Comparison of ENCODE assay signal across 18 cellular contexts in the genomic region with DNA sequence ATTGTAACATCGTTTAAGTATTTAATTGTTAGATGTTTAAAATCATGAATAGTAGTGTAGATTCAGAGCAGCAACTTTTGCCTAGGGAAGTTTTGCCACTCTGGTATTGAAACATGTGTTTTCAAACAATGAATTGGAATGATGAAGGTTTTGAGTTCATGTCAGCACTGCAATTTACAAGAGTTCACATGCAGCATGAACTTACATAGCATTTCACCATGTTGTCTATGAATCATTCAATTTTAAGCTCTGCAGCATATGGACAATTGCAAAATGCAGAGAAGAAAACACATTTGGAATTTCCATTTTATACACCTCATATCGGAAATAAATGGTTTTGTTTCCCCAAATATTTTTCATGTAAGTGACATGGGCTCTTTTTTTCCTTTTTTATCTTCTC.
"Had no signal": no experiment of that assay in that cellular context is flagged by ENCODE, and none has a peak within 500 bp of the region (broad histone marks: within the 10 kb centered on the region; RNA-seq: fewer than 3 reads in every experiment).

No MANE protein-coding gene starts in this region.

- H3K4me3 ChIP-seq: gastrocnemius medialis, heart right ventricle, left lung, upper lobe of right lung had no signal

- H3K27ac Mint-ChIP-seq: activated CD4-positive, alpha-beta T cell treated with anti-CD3 and anti-CD28 coated beads for 36 hours; activated CD8-positive, alpha-beta T cell treated with anti-CD3 and anti-CD28 coated beads for 36 hours; activated naive CD8-positive, alpha-beta T cell treated with anti-CD3 and anti-CD28 coated beads for 36 hours; activated T-cell treated with anti-CD3 and anti-CD28 coated beads, Interleukin-2, amount 50 U/mL, for 72 hours; stimulated activated naive CD8-positive, alpha-beta T cell treated with anti-CD3 and anti-CD28 coated beads, Interleukin-15, Interleukin-2, amounts not matched to agents 100 ng/mL and 50 ng/mL, for 24 hours; T-cell had no signal

- H3K4me3 Mint-ChIP-seq: activated CD4-positive, alpha-beta T cell treated with anti-CD3 and anti-CD28 coated beads for 36 hours; activated CD8-positive, alpha-beta T cell treated with anti-CD3 and anti-CD28 coated beads for 36 hours; activated naive CD8-positive, alpha-beta T cell treated with anti-CD3 and anti-CD28 coated beads for 36 hours; activated T-cell treated with anti-CD3 and anti-CD28 coated beads, Interleukin-2, amount 50 U/mL, for 72 hours; neural crest cell; stimulated activated naive CD8-positive, alpha-beta T cell treated with anti-CD3 and anti-CD28 coated beads, Interleukin-15, Interleukin-2, amounts not matched to agents 100 ng/mL and 50 ng/mL, for 24 hours; T-cell had no signal

- H3K9me3 Mint-ChIP-seq: activated CD8-positive, alpha-beta T cell treated with anti-CD3 and anti-CD28 coated beads for 36 hours; activated naive CD8-positive, alpha-beta T cell treated with anti-CD3 and anti-CD28 coated beads for 36 hours; activated T-cell treated with anti-CD3 and anti-CD28 coated beads, Interleukin-2, amount 50 U/mL, for 72 hours; neural crest cell; stimulated activated naive CD8-positive, alpha-beta T cell treated with anti-CD3 and anti-CD28 coated beads, Interleukin-15, Interleukin-2, amounts not matched to agents 100 ng/mL and 50 ng/mL, for 24 hours; T-cell had no signal

- ATAC-seq: activated CD4-positive, alpha-beta T cell treated with anti-CD3 and anti-CD28 coated beads for 36 hours; activated CD8-positive, alpha-beta T cell treated with anti-CD3 and anti-CD28 coated beads for 36 hours; activated T-cell treated with anti-CD3 and anti-CD28 coated beads, Interleukin-2, amount 50 U/mL, for 72 hours; gastrocnemius medialis; heart right ventricle; left lung; T-cell; upper lobe of right lung had no signal

- H3K36me3 Mint-ChIP-seq: activated naive CD8-positive, alpha-beta T cell treated with anti-CD3 and anti-CD28 coated beads for 36 hours; T-cell had no signal

- H3K4me1 Mint-ChIP-seq: activated CD4-positive, alpha-beta T cell treated with anti-CD3 and anti-CD28 coated beads for 36 hours; activated naive CD8-positive, alpha-beta T cell treated with anti-CD3 and anti-CD28 coated beads for 36 hours; T-cell had no signal

- DNase-seq: activated CD4-positive, alpha-beta T cell treated with anti-CD3 and anti-CD28 coated beads for 36 hours; activated CD8-positive, alpha-beta memory T cell treated with anti-CD3 and anti-CD28 coated beads, Interleukin-2, amount 50 U/mL, for 4 hours; activated CD8-positive, alpha-beta T cell treated with anti-CD3 and anti-CD28 coated beads for 36 hours; activated gamma-delta T cell treated with Interleukin-2 at 50 U/mL for 16 hours; activated naive CD8-positive, alpha-beta T cell treated with anti-CD3 and anti-CD28 coated beads for 36 hours; activated T-cell treated with anti-CD3 and anti-CD28 coated beads, Interleukin-2, amount 50 U/mL, for 72 hours; aorta; gastrocnemius medialis; heart right ventricle; left lung; stimulated activated CD4-positive, alpha-beta T cell treated with anti-CD3 and anti-CD28 coated beads, Interleukin-15, amount 100 ng/mL, for 24 hours; stimulated activated CD4-positive, alpha-beta T cell treated with anti-CD3 and anti-CD28 coated beads, Interleukin-4, amount 100 ng/mL, for 24 hours; T-cell; T1000; upper lobe of right lung; WERI-Rb-1 had no signal
